In genomic region chrX:53630261-53630660, GRCh38 we compare ENCODE assay signal across 21 cellular contexts.
"Had no signal": no experiment of that assay in that cellular context is flagged by ENCODE, and none has a peak within 500 bp of the region (broad histone marks: within the 10 kb centered on the region; RNA-seq: fewer than 3 reads in every experiment).

No MANE protein-coding gene starts in this region.

- H3K4me1 ChIP-seq: heart left ventricle, lower lobe of right lung, prostate gland, right atrium auricular region, transverse colon, uterus had no signal

- H3K36me3 ChIP-seq: prostate gland, uterus had no signal

- H3K9me3 ChIP-seq: heart left ventricle, lower lobe of right lung, prostate gland, right atrium auricular region, transverse colon, uterus had no signal

- H3K4me3 ChIP-seq: coronary artery, heart left ventricle, lower lobe of right lung, prostate gland, right atrium auricular region, transverse colon, uterus had no signal

- H3K27ac ChIP-seq: coronary artery, epithelial cell of prostate, heart left ventricle, lower lobe of right lung, prostate gland, right atrium auricular region, transverse colon, uterus had no signal

- H3K27me3 ChIP-seq: right atrium auricular region, transverse colon had no signal

- ATAC-seq: activated T-helper 17 cell treated with anti-CD3 and anti-CD28 coated beads, Interleukin-2, amount 50 U/mL, for 72 hours; heart left ventricle; left colon; lower lobe of right lung; stimulated activated effector memory CD8-positive, alpha-beta T cell treated with anti-CD3 and anti-CD28 coated beads, Interleukin-12 subunit alpha, Interleukin-12 subunit beta, amount 100 ng/mL, for 72 hours had no signal

- DNase-seq: activated CD4-positive, alpha-beta memory T cell treated with anti-CD3 and anti-CD28 coated beads for 36 hours; activated CD4-positive, alpha-beta T cell treated with anti-CD3 and anti-CD28 coated beads for 48 hours; amygdala; cerebellar nuclear complex; heart left ventricle; islet precursor cell; left colon; lower lobe of right lung; mesendoderm; naive B cell; stimulated activated CD4-positive, alpha-beta T cell treated with anti-CD3 and anti-CD28 coated beads, Interleukin-1b, Interleukin-23, amount 100 ng/mL, for 48 hours; SW 1271; T-helper 2 cell; transverse colon; uterus had no signal
